In genomic region chr18:80034068-80034851, GRCh38 we compare ENCODE assay signal across 8 cellular contexts. TPM values are rescaled to one million over a fixed set of nuclear protein-coding genes. Genes with fewer than 3 reads are reported as not detected.
A peak's percentile ranks its signal among the peaks of the same experiment; 100 is the strongest.
DNase-seq lines count a peak whose midpoint lies in the region; ATAC-seq and TF ChIP-seq lines count a peak whose summit lies in the region.

Gene RBFA (plus strand): TSS chr18:80034434. CDS start chr18:80034496, 62 bp downstream.

- POLR2A ChIA-PET in naive thymus-derived CD8-positive, alpha-beta T cell (lab: Charles Lee), result interaction anchor here (0.6 to 3.5 kb wide), 17 partner anchors 10 to 965 kb away, joined by 3 to 21 read pairs (median 4); partner anchors contain the start of genes ADNP2, ATP9B, SLC66A2 and TXNL4A

- TF ChIP-seq CTCF in DOHH2 (IDR thresholded peaks at IDR 0.05; ENCODE audit: low read depth, low read length, poor library complexity, severe bottlenecking) (peak; percentile 47), fibroblast of lung (conservative IDR thresholded peaks at IDR 0.05 in 1 of 2, IDR thresholded peaks at IDR 0.05 in 1 of 2; ENCODE audit: low read depth in 1 of 2, low read length in 2 of 2) (peak; percentile 27 to 38)

- H3K9ac ChIP-seq in GM23248, result peak within 1 kb of the TSS; percentile 97
- H3K9ac ChIP-seq in fibroblast of lung (ENCODE audit: insufficient read depth, low read length), result peak within 1 kb of the TSS; percentile 96

- 0 out of 2 replicates have a peak, but pooled peaks cover 5% of the 10 kb centered on the region for H3F3A ChIP-seq in DOHH2 (ENCODE audit: control insufficient read depth, insufficient read depth)
- no peaks in the 10 kb centered on the region for H3F3A ChIP-seq in GM23248 (ENCODE audit: insufficient read depth)

- peak within 1 kb of the TSS; percentile 55 for H3K27ac ChIP-seq in DOHH2 (ENCODE audit: low read depth, low read length)
- peak within 1 kb of the TSS; percentile 89 for H3K27ac ChIP-seq in GM23248
- H3K27ac ChIP-seq in fibroblast of lung (ENCODE audit: insufficient read depth, low read length), result peak within 1 kb of the TSS; percentile 96

- H3K27ac Mint-ChIP-seq in activated T-helper 1 cell treated with anti-CD3 and anti-CD28 coated beads, Interleukin-12 subunit alpha, Interleukin-12 subunit beta, Interleukin-2, Interleukin-4 antibody, amounts not matched to agents 30 ng/mL and 10 ng/mL and 1 ng/mL, durations not matched to agents 14 hours and 24 hours and 36 hours, result peak within 1 kb of the TSS; percentile 88
- peak within 1 kb of the TSS; percentile 88 to 99 (median 94) for H3K27ac Mint-ChIP-seq in naive thymus-derived CD8-positive, alpha-beta T cell

- H3K27me3 ChIP-seq in DOHH2 (ENCODE audit: control insufficient read depth, low read length) (no peaks in the 10 kb centered on the region), GM23248 (replicated peaks; ENCODE audit: insufficient read depth) (no peaks in the 10 kb centered on the region), fibroblast of lung (ENCODE audit: control insufficient read depth, insufficient read depth, low read length) (no peaks in the 10 kb centered on the region)

- no peaks in the 10 kb centered on the region for H3K9me2 ChIP-seq in DOHH2 (replicated peaks; ENCODE audit: control insufficient read depth, low read length)
- no peaks in the 10 kb centered on the region for H3K9me2 ChIP-seq in GM23248 (ENCODE audit: insufficient read depth)

- H3K4me1 Mint-ChIP-seq in activated T-helper 1 cell treated with anti-CD3 and anti-CD28 coated beads, Interleukin-12 subunit alpha, Interleukin-12 subunit beta, Interleukin-2, Interleukin-4 antibody, amounts not matched to agents 30 ng/mL and 10 ng/mL and 1 ng/mL, durations not matched to agents 14 hours and 24 hours and 36 hours (ENCODE audit: low read depth), result peaks cover 25% of the 10 kb centered on the region
- H3K4me1 Mint-ChIP-seq in naive thymus-derived CD8-positive, alpha-beta T cell, result peaks cover 22 to 29% (median 28%) of the 10 kb centered on the region in 4 donors

- peak within 1 kb of the TSS; percentile 99 for H3K4me2 ChIP-seq in DOHH2 (ENCODE audit: low read length)
- H3K4me2 ChIP-seq in GM23248 (ENCODE audit: unreplicated experiment), result peak within 1 kb of the TSS; percentile 91
- peak within 1 kb of the TSS; percentile 98 for H3K4me2 ChIP-seq in fibroblast of lung (ENCODE audit: extremely low read depth, insufficient read depth, low read length)

- H2AFZ ChIP-seq in GM23248 (peak within 1 kb of the TSS; percentile 95), fibroblast of lung (ENCODE audit: low read length) (peak within 1 kb of the TSS; percentile 91)

- no peaks in the 10 kb centered on the region for H3K9me3 Mint-ChIP-seq in activated T-helper 1 cell treated with anti-CD3 and anti-CD28 coated beads, Interleukin-12 subunit alpha, Interleukin-12 subunit beta, Interleukin-2, Interleukin-4 antibody, amounts not matched to agents 30 ng/mL and 10 ng/mL and 1 ng/mL, durations not matched to agents 14 hours and 24 hours and 36 hours
- H3K9me3 Mint-ChIP-seq in naive thymus-derived CD8-positive, alpha-beta T cell, result peaks cover 0 to 18% (median 0%) of the 10 kb centered on the region in 9 donors

- 0 to 1% methylated on average over 51 to 99 of the region's 99 CpGs for WGBS in GM23248 (ENCODE audit: low coverage in 1 of 2, low lambda C conversion rate in 2 of 2, missing lambda C conversion rate in 2 of 2), 2 experiments

- intact Hi-C loops in activated T-helper 1 cell treated with anti-CD3 and anti-CD28 coated beads, Interleukin-12 subunit alpha, Interleukin-12 subunit beta, Interleukin-2, Interleukin-4 antibody, amounts not matched to agents 30 ng/mL and 10 ng/mL and 1 ng/mL, durations not matched to agents 14 hours and 24 hours and 36 hours (cut with micrococcal nuclease), result loop anchor here (1.0 to 2.0 kb wide), 7 partner anchors 46 to 639 kb away; partner anchors contain the start of genes CTDP1, NFATC1, SLC66A2 and TXNL4A

- H3K36me3 ChIP-seq in DOHH2 (ENCODE audit: control insufficient read depth, low read length), result peaks cover 25% of the 10 kb centered on the region
- no peaks in the 10 kb centered on the region for H3K36me3 ChIP-seq in GM23248 (ENCODE audit: low read depth)
- peaks cover 3% of the 10 kb centered on the region for H3K36me3 ChIP-seq in fibroblast of lung (ENCODE audit: control insufficient read depth, insufficient read depth, low read length)

- no peaks in the 10 kb centered on the region for H3K9me3 ChIP-seq in DOHH2 (ENCODE audit: control insufficient read depth, insufficient read depth, low read length)
- no peaks in the 10 kb centered on the region for H3K9me3 ChIP-seq in GM23248 (ENCODE audit: low read depth)
- no peaks in the 10 kb centered on the region for H3K9me3 ChIP-seq in fibroblast of lung (ENCODE audit: control insufficient read depth, insufficient read depth, low read depth, low read length)

- H3K4me3 ChIP-seq in DOHH2 (ENCODE audit: low read length), result peak within 1 kb of the TSS; percentile 89
- peak within 1 kb of the TSS; percentile 97 for H3K4me3 ChIP-seq in GM23248
- peak within 1 kb of the TSS; percentile 74 to 93 (median 85) for H3K4me3 ChIP-seq in fibroblast of lung (replicated peaks in 1 of 4; ENCODE audit: control extremely low read depth in 1 of 4, insufficient read depth in 1 of 4, low read depth in 3 of 4, low read length in 4 of 4)

- in situ Hi-C loops in GM23248 (cut with MboI), result no loop called here

- H3K79me2 ChIP-seq in DOHH2 (ENCODE audit: control insufficient read depth, low read length) (peaks cover 41% of the 10 kb centered on the region), GM23248 (ENCODE audit: insufficient read depth) (peaks cover 44% of the 10 kb centered on the region), fibroblast of lung (ENCODE audit: control insufficient read depth, insufficient read depth, low read length) (peaks cover 15% of the 10 kb centered on the region)

- H3K4me1 ChIP-seq in DOHH2 (ENCODE audit: control insufficient read depth, low read length) (peaks cover 19% of the 10 kb centered on the region), GM23248 (ENCODE audit: insufficient read depth) (no peaks in the 10 kb centered on the region), fibroblast of lung (ENCODE audit: control insufficient read depth, extremely low read depth, insufficient read depth, low read length) (peaks cover 8% of the 10 kb centered on the region)

- H3K27me3 Mint-ChIP-seq in activated T-helper 1 cell treated with anti-CD3 and anti-CD28 coated beads, Interleukin-12 subunit alpha, Interleukin-12 subunit beta, Interleukin-2, Interleukin-4 antibody, amounts not matched to agents 30 ng/mL and 10 ng/mL and 1 ng/mL, durations not matched to agents 14 hours and 24 hours and 36 hours (ENCODE audit: insufficient read depth), result peaks cover 4% of the 10 kb centered on the region
- no peaks in the 10 kb centered on the region for H3K27me3 Mint-ChIP-seq in naive thymus-derived CD8-positive, alpha-beta T cell

- H4K20me1 ChIP-seq in DOHH2 (ENCODE audit: control insufficient read depth, insufficient read depth, low read depth, low read length) (no peaks in the 10 kb centered on the region), GM23248 (ENCODE audit: insufficient read depth) (no peaks in the 10 kb centered on the region), fibroblast of lung (ENCODE audit: control insufficient read depth, extremely low read depth, insufficient read depth, low read length) (no peaks in the 10 kb centered on the region)

- peak within 1 kb of the TSS; percentile 87 for H3K4me3 Mint-ChIP-seq in activated T-helper 1 cell treated with anti-CD3 and anti-CD28 coated beads, Interleukin-12 subunit alpha, Interleukin-12 subunit beta, Interleukin-2, Interleukin-4 antibody, amounts not matched to agents 30 ng/mL and 10 ng/mL and 1 ng/mL, durations not matched to agents 14 hours and 24 hours and 36 hours
- H3K4me3 Mint-ChIP-seq in naive thymus-derived CD8-positive, alpha-beta T cell, result peak within 1 kb of the TSS; percentile 85 to 97 (median 92)

- DNase-seq in GM23248 (peak; percentile 100), Kasumi-1 (lab: John Stamatoyannopoulos, UW) (peak; percentile 97 to 98), RKO (ENCODE audit: low spot score) (peak; percentile 96), fibroblast of lung (ENCODE audit: low read depth in 2 of 2) (peak; percentile 96 to 98)
- DNase-seq in activated T-helper 1 cell treated with anti-CD3 and anti-CD28 coated beads, Interleukin-12 subunit alpha, Interleukin-12 subunit beta, Interleukin-2, Interleukin-4 antibody, amounts not matched to agents 30 ng/mL and 10 ng/mL and 1 ng/mL, durations not matched to agents 14 hours and 24 hours and 36 hours (ENCODE audit: low spot score), result peak; percentile 98
- peak; percentile 92 to 100 (median 99) for DNase-seq in naive thymus-derived CD8-positive, alpha-beta T cell
- DNase-seq in stimulated activated naive CD4-positive, alpha-beta T cell (lab: John Stamatoyannopoulos, UW), result peak; percentile 97 to 100 (median 100)

- peaks cover 15% of the 10 kb centered on the region for H3K36me3 Mint-ChIP-seq in activated T-helper 1 cell treated with anti-CD3 and anti-CD28 coated beads, Interleukin-12 subunit alpha, Interleukin-12 subunit beta, Interleukin-2, Interleukin-4 antibody, amounts not matched to agents 30 ng/mL and 10 ng/mL and 1 ng/mL, durations not matched to agents 14 hours and 24 hours and 36 hours (ENCODE audit: low read depth)
- H3K36me3 Mint-ChIP-seq in naive thymus-derived CD8-positive, alpha-beta T cell, result peaks cover 7 to 22% (median 17%) of the 10 kb centered on the region in 3 donors

- peak; percentile 70 for ATAC-seq in naive thymus-derived CD8-positive, alpha-beta T cell

RNA-seq across cellular contexts. Expression of gene RBFA, which starts in this region (rescaled TPM):
- 23.4 and 28.2 TPM in 2 replicates for total RNA-seq in GM23248 (2014; rRNA removed; shearing (Covaris generic))
- polyA plus RNA-seq in GM23248 (2016; fragmentation: Nextera tagmentation; extraction: Ambion mirVana) (27.9 and 29.2 TPM in 2 replicates), fibroblast of lung (25.3 and 27.7 TPM in 2 replicates)
- total RNA-seq in activated T-helper 1 cell treated with anti-CD3 and anti-CD28 coated beads, Interleukin-12 subunit alpha, Interleukin-12 subunit beta, Interleukin-2, Interleukin-4 antibody, amounts not matched to agents 30 ng/mL and 10 ng/mL and 1 ng/mL, durations not matched to agents 14 hours and 24 hours and 36 hours, result 48.5 and 50.3 TPM in 2 replicates
- 22.9 and 25.3 TPM in 2 replicates for total RNA-seq in fibroblast of lung
- 25.2 and 30.4 TPM in 2 replicates for polyA plus RNA-seq in fibroblast of lung (2012)
- polyA minus RNA-seq in fibroblast of lung (ENCODE audit: low replicate concordance), result 9.5 and 12.4 TPM in 2 replicates
- 10 to 100 TPM; 28.2 to 29.8 TPM for total RNA-seq in naive thymus-derived CD8-positive, alpha-beta T cell
- polyA plus RNA-seq in naive thymus-derived CD8-positive, alpha-beta T cell, result 10 to 100 TPM; 14.8 to 15.4 (median 15.1) TPM

Comparison
In these comparisons a context has a peak if more than half of its experiments do, and no peak if none do; other contexts are left out.
1. Peak in every context shown above with its lines: DNase-seq, ATAC-seq, H3K4me3 ChIP-seq and H3K27ac ChIP-seq.